21 cellular contexts compared by ENCODE assay signal in the genomic region with DNA sequence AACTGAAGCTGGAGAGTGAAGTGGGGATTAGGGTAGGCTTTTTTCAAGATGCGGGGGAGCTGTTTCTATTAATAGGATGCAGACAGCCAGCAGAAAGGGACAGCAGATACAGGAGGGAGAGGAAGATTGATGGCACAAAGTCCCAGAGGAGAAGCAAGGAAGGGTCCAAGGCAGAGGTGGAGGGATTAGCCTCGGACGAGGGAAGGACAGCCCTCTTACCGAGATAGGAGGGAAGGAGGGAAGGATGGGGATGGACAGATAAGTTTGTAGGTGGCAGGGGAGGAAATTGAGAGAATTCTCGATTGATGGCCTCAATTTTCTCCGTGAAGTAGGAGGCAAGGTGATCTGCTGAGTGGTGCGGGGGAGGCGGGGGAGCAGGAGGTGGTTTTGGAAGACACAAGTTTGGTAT.
"Had no signal": no experiment of that assay in that cellular context is flagged by ENCODE, and none has a peak within 500 bp of the region (broad histone marks: within the 10 kb centered on the region; RNA-seq: fewer than 3 reads in every experiment).

No MANE protein-coding gene starts in this region.

- DNase-seq: KBM-7, MV-4-11, NCI-H1048, NCI-H1105, NCI-H1417, NCI-H1436 treated with DMSO at 0.1 percent for 48 hours, NCI-H1694, NCI-H187 treated with DMSO at 0.1 percent for 48 hours, NCI-H2029 treated with DMSO at 0.1 percent for 48 hours, NCI-H2171 treated with DMSO at 0.1 percent for 48 hours, NCI-H345, NCI-H446 treated with DMSO at 0.1 percent for 48 hours, NCI-H510A treated with DMSO at 0.1 percent for 48 hours, NCI-H526, PC-3, SHP77, SK-N-SH, SW 1271 had no signal

- FAIRE-seq: HTR-8/SVneo had no signal

- H3K27ac ChIP-seq: HL-60, RWPE1 had no signal

- H3K9me3 ChIP-seq: SK-N-SH had no signal
